8 cellular contexts compared by ENCODE assay signal in genomic region chr1:155858805-155859233, GRCh38. TPM values are rescaled to one million over a fixed set of nuclear protein-coding genes. Genes with fewer than 3 reads are reported as not detected.
A peak's percentile ranks its signal among the peaks of the same experiment; 100 is the strongest.
DNase-seq lines count a peak whose midpoint lies in the region; ATAC-seq lines count a peak whose summit lies in the region.

No MANE protein-coding gene starts in this region.

- H3K27ac Mint-ChIP-seq in activated T-helper 17 cell treated with anti-CD3 and anti-CD28 coated beads, Interleukin-2, amount 50 U/mL, for 72 hours: peak overlapping the region; percentile 96
- H3K27ac Mint-ChIP-seq in stimulated activated effector memory CD8-positive, alpha-beta T cell treated with anti-CD3 and anti-CD28 coated beads, Interleukin-12 subunit alpha, Interleukin-12 subunit beta, amount 100 ng/mL, for 72 hours: peak overlapping the region; percentile 98

- H3K9me3 Mint-ChIP-seq in activated T-helper 17 cell treated with anti-CD3 and anti-CD28 coated beads, Interleukin-2, amount 50 U/mL, for 72 hours: no peaks in the 10 kb centered on the region
- H3K9me3 Mint-ChIP-seq in stimulated activated effector memory CD8-positive, alpha-beta T cell treated with anti-CD3 and anti-CD28 coated beads, Interleukin-12 subunit alpha, Interleukin-12 subunit beta, amount 100 ng/mL, for 72 hours: no peaks in the 10 kb centered on the region

- no peaks in the 10 kb centered on the region for H3K27me3 Mint-ChIP-seq in activated T-helper 17 cell treated with anti-CD3 and anti-CD28 coated beads, Interleukin-2, amount 50 U/mL, for 72 hours

- peak overlapping the region; percentile 25; the same call in 1 of the 2 replicates for H3K4me3 ChIP-seq in iPS-18c (ENCODE audit: insufficient read depth, low read depth, low read length)

- peaks cover 10% of the 10 kb centered on the region for H3K4me1 Mint-ChIP-seq in activated T-helper 17 cell treated with anti-CD3 and anti-CD28 coated beads, Interleukin-2, amount 50 U/mL, for 72 hours
- peaks cover 57% of the 10 kb centered on the region for H3K4me1 Mint-ChIP-seq in stimulated activated effector memory CD8-positive, alpha-beta T cell treated with anti-CD3 and anti-CD28 coated beads, Interleukin-12 subunit alpha, Interleukin-12 subunit beta, amount 100 ng/mL, for 72 hours

- H3K36me3 Mint-ChIP-seq in activated T-helper 17 cell treated with anti-CD3 and anti-CD28 coated beads, Interleukin-2, amount 50 U/mL, for 72 hours (ENCODE audit: low read depth): peaks cover 59% of the 10 kb centered on the region
- peaks cover 63% of the 10 kb centered on the region for H3K36me3 Mint-ChIP-seq in stimulated activated effector memory CD8-positive, alpha-beta T cell treated with anti-CD3 and anti-CD28 coated beads, Interleukin-12 subunit alpha, Interleukin-12 subunit beta, amount 100 ng/mL, for 72 hours

- ATAC-seq in activated T-helper 17 cell treated with anti-CD3 and anti-CD28 coated beads, Interleukin-2, amount 50 U/mL, for 72 hours (replicated peaks): peak; percentile 30
- ATAC-seq in stimulated activated effector memory CD8-positive, alpha-beta T cell treated with anti-CD3 and anti-CD28 coated beads, Interleukin-12 subunit alpha, Interleukin-12 subunit beta, amount 100 ng/mL, for 72 hours: no peak

- H3K4me3 Mint-ChIP-seq in activated T-helper 17 cell treated with anti-CD3 and anti-CD28 coated beads, Interleukin-2, amount 50 U/mL, for 72 hours: peak overlapping the region; percentile 91
- peak overlapping the region; percentile 100 for H3K4me3 Mint-ChIP-seq in stimulated activated effector memory CD8-positive, alpha-beta T cell treated with anti-CD3 and anti-CD28 coated beads, Interleukin-12 subunit alpha, Interleukin-12 subunit beta, amount 100 ng/mL, for 72 hours

- DNase-seq in activated T-cell treated with anti-CD3 and anti-CD28 coated beads for 48 hours (ENCODE audit: low read depth) (peak; percentile 22), HK-2 (ENCODE audit: unreplicated experiment) (peak; percentile 31), hypothalamus (lab: John Stamatoyannopoulos, UW) (no peak), anterior cingulate cortex (lab: John Stamatoyannopoulos, UW) (no peak)
- no peak for DNase-seq in activated T-cell treated with anti-CD3 and anti-CD28 coated beads, Interleukin-2, amount 50 U/mL, for 1 hour
- peak; percentile 9 to 74 for DNase-seq in stimulated activated effector memory CD8-positive, alpha-beta T cell treated with anti-CD3 and anti-CD28 coated beads, Interleukin-12 subunit alpha, Interleukin-12 subunit beta, amount 100 ng/mL, for 72 hours (ENCODE audit: low spot score in 2 of 2)

- peaks cover 2% of the 10 kb centered on the region for H3K9me3 ChIP-seq in iPS-18c (ENCODE audit: control insufficient read depth, insufficient read depth, low read length)

RNA-seq across cellular contexts. Expression of gene SYT11, which starts 0.5 kb away (rescaled TPM):
- 10 to 100 TPM; 36.7 to 61.9 TPM for total RNA-seq in activated T-helper 17 cell treated with anti-CD3 and anti-CD28 coated beads, Interleukin-2, amount 50 U/mL, for 72 hours

RNA-seq across cellular contexts. Expression of gene GON4L, which starts 1.8 kb away (rescaled TPM):
- total RNA-seq in activated T-helper 17 cell treated with anti-CD3 and anti-CD28 coated beads, Interleukin-2, amount 50 U/mL, for 72 hours: 10 to 100 TPM; 62.7 to 65.0 TPM

RNA-seq across cellular contexts. Expression of gene RIT1, which starts 52.3 kb away (rescaled TPM):
- total RNA-seq in activated T-helper 17 cell treated with anti-CD3 and anti-CD28 coated beads, Interleukin-2, amount 50 U/mL, for 72 hours: 10 to 100 TPM; 28.1 to 79.8 TPM

Comparison
In these comparisons a context has a peak if more than half of its experiments do, and no peak if none do; other contexts are left out.
1. DNase-seq: peak in activated T-cell treated with anti-CD3 and anti-CD28 coated beads for 48 hours (single experiment), HK-2 (single experiment) and stimulated activated effector memory CD8-positive, alpha-beta T cell treated with anti-CD3 and anti-CD28 coated beads, Interleukin-12 subunit alpha, Interleukin-12 subunit beta, amount 100 ng/mL, for 72 hours (2 of 2); none in activated T-cell treated with anti-CD3 and anti-CD28 coated beads, Interleukin-2, amount 50 U/mL, for 1 hour (single experiment), hypothalamus (0 of 51) and anterior cingulate cortex (0 of 58).